Comparison of ENCODE assay signal across 20 cellular contexts in the genomic region with DNA sequence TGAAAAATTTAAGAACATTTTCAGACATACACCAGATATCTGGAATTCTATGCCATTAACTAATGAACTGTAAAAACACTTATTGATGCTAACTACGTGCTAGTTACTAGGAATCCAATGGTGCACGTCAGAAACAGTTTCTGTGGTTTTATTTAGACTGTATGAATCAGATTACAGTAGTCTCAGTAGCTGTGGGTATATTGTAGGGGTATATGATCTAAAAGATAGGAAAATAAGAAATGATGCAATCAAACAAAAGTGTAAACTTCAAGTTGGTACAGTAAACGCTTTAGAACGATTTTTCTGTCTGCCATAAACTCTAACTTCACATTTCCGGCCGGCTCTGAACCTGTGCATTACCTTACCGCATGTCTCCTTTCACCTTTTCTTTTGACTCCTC. TPM values are rescaled to one million over a fixed set of nuclear protein-coding genes. Genes with fewer than 3 reads are reported as not detected.
DNase-seq lines count a peak whose midpoint lies in the region; ATAC-seq, FAIRE-seq and TF ChIP-seq lines count a peak whose summit lies in the region.
"Had no signal": no experiment of that assay in that cellular context is flagged by ENCODE, and none has a peak within 500 bp of the region (broad histone marks: within the 10 kb centered on the region; RNA-seq: fewer than 3 reads in every experiment).

No MANE protein-coding gene starts in this region.

- no peaks in the 10 kb centered on the region for H3K9me3 Mint-ChIP-seq in stimulated activated naive CD8-positive, alpha-beta T cell treated with anti-CD3 and anti-CD28 coated beads, Interleukin-15, amount 100 ng/mL, for 72 hours
- H3K9me3 Mint-ChIP-seq: activated naive CD8-positive, alpha-beta T cell treated with anti-CD3 and anti-CD28 coated beads for 36 hours; endodermal cell had no signal

- no peak for TF ChIP-seq EP300 in sigmoid colon (IDR thresholded peaks at IDR 0.05)

- H3K4me3 ChIP-seq in endocrine pancreas (ENCODE audit: control insufficient read depth, insufficient read depth, low read length): peak overlapping the region; percentile 83
- H3K4me3 ChIP-seq in sigmoid colon: peak overlapping the region in 2 of 4 donors; percentile 1 to 59
- H3K4me3 ChIP-seq: SK-N-MC had no signal

- no peaks in the 10 kb centered on the region for H3K4me1 ChIP-seq in endocrine pancreas (ENCODE audit: control insufficient read depth, insufficient read depth, low read length)
- peaks cover 0 to 17% (median 14%) of the 10 kb centered on the region in 4 donors for H3K4me1 ChIP-seq in sigmoid colon

- H3K27me3 ChIP-seq in endocrine pancreas (ENCODE audit: control insufficient read depth, insufficient read depth, low read length) (no peaks in the 10 kb centered on the region), sigmoid colon (no peaks in the 10 kb centered on the region)

- TF ChIP-seq CTCF in sigmoid colon (IDR thresholded peaks at IDR 0.05): no peak
- no peak for TF ChIP-seq CTCF in D721Med (IDR thresholded peaks at IDR 0.05; ENCODE audit: insufficient read depth, missing control alignments)

- H3K27me3 Mint-ChIP-seq in stimulated activated naive CD8-positive, alpha-beta T cell treated with anti-CD3 and anti-CD28 coated beads, Interleukin-15, amount 100 ng/mL, for 72 hours: peaks cover 63% of the 10 kb centered on the region

- peaks cover 19% of the 10 kb centered on the region for H3K4me1 Mint-ChIP-seq in stimulated activated naive CD8-positive, alpha-beta T cell treated with anti-CD3 and anti-CD28 coated beads, Interleukin-15, amount 100 ng/mL, for 72 hours

- H3K4me3 Mint-ChIP-seq in stimulated activated naive CD8-positive, alpha-beta T cell treated with anti-CD3 and anti-CD28 coated beads, Interleukin-15, amount 100 ng/mL, for 72 hours: no peak overlapping the region
- H3K4me3 Mint-ChIP-seq: activated naive CD8-positive, alpha-beta T cell treated with anti-CD3 and anti-CD28 coated beads for 36 hours; CD4-positive, alpha-beta T cell; endodermal cell; naive thymus-derived CD8-positive, alpha-beta T cell; T-helper 17 cell had no signal

- peak; percentile 65 for ATAC-seq in stimulated activated naive CD8-positive, alpha-beta T cell treated with anti-CD3 and anti-CD28 coated beads, Interleukin-15, amount 100 ng/mL, for 72 hours
- no peak for ATAC-seq in stimulated activated naive CD8-positive, alpha-beta T cell treated with anti-CD3 and anti-CD28 coated beads, Interleukin-15, Interleukin-2, amounts not matched to agents 100 U/mL and 50 U/mL, for 24 hours
- ATAC-seq: left colon; naive thymus-derived CD8-positive, alpha-beta T cell; T-helper 17 cell had no signal

- peak overlapping the region; percentile 81 to 89 (median 86) for H3K27ac ChIP-seq in sigmoid colon
- H3K27ac ChIP-seq: SK-N-MC had no signal

- intact Hi-C loops in sigmoid colon (cut with DNase I): loop anchor here (10.0 kb wide), 1 partner anchor 46 kb away; no protein-coding TSS in a partner anchor

- H3K9me3 ChIP-seq in endocrine pancreas (ENCODE audit: control insufficient read depth, low read length) (no peaks in the 10 kb centered on the region), sigmoid colon (no peaks in the 10 kb centered on the region)

- H3K36me3 ChIP-seq in endocrine pancreas (ENCODE audit: control insufficient read depth, insufficient read depth, low read length): no peaks in the 10 kb centered on the region
- peaks cover 0 to 16% (median 0%) of the 10 kb centered on the region in 4 donors for H3K36me3 ChIP-seq in sigmoid colon

- no peak for DNase-seq in stimulated activated naive CD8-positive, alpha-beta T cell treated with anti-CD3 and anti-CD28 coated beads, Interleukin-15, amount 100 ng/mL, for 72 hours
- no peak for DNase-seq in stimulated activated naive CD8-positive, alpha-beta T cell treated with anti-CD3 and anti-CD28 coated beads, Interleukin-15, Interleukin-2, amounts not matched to agents 100 U/mL and 50 U/mL, for 24 hours
- no peak for DNase-seq in sigmoid colon
- no peak for DNase-seq in NCI-H774 (lab: John Stamatoyannopoulos, UW)
- no peak for DNase-seq in inferior parietal cortex (ENCODE audit: extremely low spot score)
- no peak for DNase-seq in D721Med (ENCODE audit: insufficient read length, low spot score)
- DNase-seq: activated CD4-positive, alpha-beta T cell treated with anti-CD3 and anti-CD28 coated beads, Interleukin-2, amount 50 U/mL, for 1 hour; activated naive CD8-positive, alpha-beta T cell treated with anti-CD3 and anti-CD28 coated beads for 36 hours; CD4-positive, alpha-beta T cell; endodermal cell; GF-D8; KBM-7; left colon; naive thymus-derived CD8-positive, alpha-beta T cell; NCI-H1436; stimulated activated CD4-positive, alpha-beta T cell treated with anti-CD3 and anti-CD28 coated beads, Interleukin-4, amount 100 ng/mL, for 1 hour; stimulated activated naive CD4-positive, alpha-beta T cell treated with Interleukin-2 at 50 U/mL for 16 hours; T-helper 17 cell had no signal

- H3K9ac ChIP-seq in endocrine pancreas (ENCODE audit: control insufficient read depth, insufficient read depth, low read length): peak overlapping the region; percentile 40

- H3K27ac Mint-ChIP-seq in stimulated activated naive CD8-positive, alpha-beta T cell treated with anti-CD3 and anti-CD28 coated beads, Interleukin-15, amount 100 ng/mL, for 72 hours: no peak overlapping the region
- H3K27ac Mint-ChIP-seq: activated naive CD8-positive, alpha-beta T cell treated with anti-CD3 and anti-CD28 coated beads for 36 hours; CD4-positive, alpha-beta T cell; endodermal cell; T-helper 17 cell had no signal

- FAIRE-seq in D721Med (lab: Jason Lieb, UNC): no peak

- 83 to 86% methylated on average over 7 of the region's 7 CpGs for WGBS in sigmoid colon, 2 donors

- no peak for TF ChIP-seq POLR2A in sigmoid colon (IDR thresholded peaks at IDR 0.05)

RNA-seq across cellular contexts. Expression of a gene that starts 2.3 kb away (rescaled TPM):
- total RNA-seq in sigmoid colon: 10 to 100 TPM; 28.2 to 39.2 (median 34.0) TPM
- polyA plus RNA-seq in sigmoid colon: 1 to 10 TPM in 2 of 3 donors, under 1 TPM in 1; 0.23 to 6.0 (median 2.4) TPM
- total RNA-seq: activated naive CD8-positive, alpha-beta T cell treated with anti-CD3 and anti-CD28 coated beads for 36 hours; CD4-positive, alpha-beta T cell; naive thymus-derived CD8-positive, alpha-beta T cell; T-helper 17 cell had no signal
- polyA plus RNA-seq: naive thymus-derived CD8-positive, alpha-beta T cell had no signal
